Comparison of ENCODE assay signal across 8 cellular contexts in the genomic region with DNA sequence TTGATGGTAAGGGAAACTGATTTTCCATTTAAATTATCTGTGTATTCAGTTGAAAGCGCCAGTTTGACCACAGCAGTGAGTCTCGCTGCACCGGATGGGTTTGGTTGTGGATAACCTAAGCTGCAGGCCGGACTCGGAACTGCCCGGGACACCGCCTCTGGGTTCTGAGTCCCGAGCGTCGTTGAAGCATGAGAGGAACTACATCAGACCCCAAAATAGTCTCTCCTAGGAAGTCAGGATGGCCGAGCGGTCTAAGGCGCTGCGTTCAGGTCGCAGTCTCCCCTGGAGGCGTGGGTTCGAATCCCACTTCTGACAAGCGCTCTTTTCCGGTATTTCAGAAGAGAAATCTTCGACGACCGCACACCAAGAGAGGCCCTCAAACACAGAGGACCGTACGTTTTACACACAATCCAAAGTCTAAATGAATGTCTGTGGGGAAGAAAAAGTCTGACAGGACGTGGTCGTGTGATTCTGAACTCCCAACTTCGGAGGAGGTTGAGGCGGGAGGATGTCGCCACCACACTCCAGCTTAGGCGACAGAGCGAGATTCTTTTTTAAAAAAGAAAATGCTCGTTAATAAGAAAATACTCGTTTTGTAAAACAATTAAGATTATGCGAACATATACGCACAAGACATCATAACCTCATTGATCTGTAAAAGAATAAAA. TPM values are rescaled to one million over a fixed set of nuclear protein-coding genes. Genes with fewer than 3 reads are reported as not detected.
DNase-seq lines count a peak whose midpoint lies in the region; ATAC-seq and TF ChIP-seq lines count a peak whose summit lies in the region.

No MANE protein-coding gene starts in this region.

- H3K9me3 ChIP-seq in adrenal gland (replicated peaks in 1 of 3), result no peaks in the 10 kb centered on the region
- H3K9me3 ChIP-seq in heart right ventricle, result no peaks in the 10 kb centered on the region
- H3K9me3 ChIP-seq in upper lobe of right lung, result no peaks in the 10 kb centered on the region

- TF ChIP-seq CTCF in GM06990 (IDR thresholded peaks at IDR 0.05; ENCODE audit: insufficient read depth, low read length, poor library complexity, severe bottlenecking), result peak; percentile 0
- TF ChIP-seq CTCF in adrenal gland (IDR thresholded peaks at IDR 0.05), result peak in 5 of 6 experiments; percentile 39 to 81 (median 67)
- TF ChIP-seq CTCF in heart right ventricle (IDR thresholded peaks at IDR 0.05), result peak in 7 of 9 donors; percentile 10 to 47 (median 24)
- TF ChIP-seq CTCF in upper lobe of right lung (IDR thresholded peaks at IDR 0.05), result peak; percentile 42

- H3K27ac ChIP-seq in adrenal gland, result peak overlapping the region; percentile 71 to 91 (median 84)
- peak overlapping the region; percentile 51 to 95 (median 88) for H3K27ac ChIP-seq in heart right ventricle
- H3K27ac ChIP-seq in upper lobe of right lung, result peak overlapping the region; percentile 86

- WGBS in adrenal gland, 4 donors, result 0 to 1% (median 0%) methylated on average over 28 to 35 of the region's 35 CpGs
- WGBS in heart right ventricle, 2 donors, result 0% methylated on average over 35 of the region's 35 CpGs

- H3K4me3 ChIP-seq in GM06990 (replicated peaks; ENCODE audit: low read depth, low read length) (peak overlapping the region; percentile 62), adrenal gland (peak overlapping the region in 2 of 4 donors; percentile 29 to 42), heart right ventricle (peak overlapping the region; percentile 16 to 60 (median 52)), upper lobe of right lung (peak overlapping the region; percentile 52)

- intact Hi-C loops in adrenal gland (cut with DNase I) (loop anchor here (2.0 to 10.0 kb wide), 3 partner anchors 119 to 217 kb away; no protein-coding TSS in a partner anchor), heart right ventricle (cut with DNase I) (loop anchor here (1.0 to 10.0 kb wide), 15 partner anchors 53 to 237 kb away; a partner anchor contains a TSS), posterior cingulate gyrus (cut with DNase I) (loop anchor here (1.0 to 5.0 kb wide), 5 partner anchors 55 to 219 kb away; a partner anchor contains a TSS), upper lobe of right lung (cut with DNase I) (loop anchor here (2.0 kb wide), 1 partner anchor 117 kb away; no protein-coding TSS in a partner anchor)

- H3K4me1 ChIP-seq in adrenal gland (replicated peaks in 1 of 2), result peaks cover 3 to 13% of the 10 kb centered on the region in 2 donors
- peaks cover 4 to 38% (median 31%) of the 10 kb centered on the region in 9 donors for H3K4me1 ChIP-seq in heart right ventricle
- H3K4me1 ChIP-seq in upper lobe of right lung, result peaks cover 29% of the 10 kb centered on the region

- H3K36me3 ChIP-seq in GM06990 (ENCODE audit: control insufficient read depth, insufficient read depth, low read length) (no peaks in the 10 kb centered on the region), adrenal gland (replicated peaks in 1 of 2) (no peaks in the 10 kb centered on the region), heart right ventricle (no peaks in the 10 kb centered on the region), upper lobe of right lung (no peaks in the 10 kb centered on the region)

- peak; percentile 24 to 55 for TF ChIP-seq POLR2A in adrenal gland (IDR thresholded peaks at IDR 0.05)

- ATAC-seq in HG02571 (IDR thresholded peaks at IDR 0.05; ENCODE audit: unreplicated experiment), result peak; percentile 47
- peak; percentile 75 to 89 (median 84) for ATAC-seq in heart right ventricle
- peak; percentile 71 for ATAC-seq in upper lobe of right lung

- H3K27me3 ChIP-seq in GM06990 (replicated peaks; ENCODE audit: control insufficient read depth, insufficient read depth, low read length) (no peaks in the 10 kb centered on the region), adrenal gland (no peaks in the 10 kb centered on the region), heart right ventricle (no peaks in the 10 kb centered on the region), upper lobe of right lung (no peaks in the 10 kb centered on the region)

- DNase-seq in GM06990 (ENCODE audit: extremely low read depth, insufficient read length), result peak; percentile 89
- peak; percentile 83 for DNase-seq in NCI-H1092 treated with DMSO at 0.1 percent for 48 hours (lab: John Stamatoyannopoulos, UW)
- peak; percentile 83 to 90 for DNase-seq in SW 1271 (lab: John Stamatoyannopoulos, UW)
- peak; percentile 86 to 97 (median 90) for DNase-seq in adrenal gland
- peak; percentile 84 to 93 for DNase-seq in heart right ventricle
- peak; percentile 74 to 97 (median 80) for DNase-seq in posterior cingulate gyrus
- DNase-seq in upper lobe of right lung, result peak; percentile 90

RNA-seq across cellular contexts. Expression of a gene that starts 15.4 kb away (rescaled TPM):
- total RNA-seq in adrenal gland, result 1 to 10 TPM; 1.0 to 10.0 (median 2.7) TPM
- 1 to 10 TPM; 1.5 to 7.0 (median 2.7) TPM for polyA plus RNA-seq in adrenal gland
- 1 to 10 TPM; 1.7 to 4.0 (median 2.2) TPM for total RNA-seq in heart right ventricle
- polyA plus RNA-seq in heart right ventricle, result 10 to 100 TPM in 1 of 2 donors, 1 to 10 TPM in 1; 7.0 to 10.6 TPM
- total RNA-seq in upper lobe of right lung, result 104 TPM

RNA-seq across cellular contexts. Expression of a gene that starts 54.8 kb away (rescaled TPM):
- total RNA-seq in adrenal gland, result 10 to 100 TPM; 47.9 to 88.7 (median 57.9) TPM
- 100 to 1,000 TPM in 1 of 3 donors, 10 to 100 TPM in 2; 32.6 to 136 (median 35.2) TPM for polyA plus RNA-seq in adrenal gland
- total RNA-seq in heart right ventricle, result 10 to 100 TPM; 39.9 to 53.9 (median 45.9) TPM
- polyA plus RNA-seq in heart right ventricle, result 10 to 100 TPM; 33.4 to 57.9 TPM
- total RNA-seq in upper lobe of right lung, result 60.0 TPM

RNA-seq across cellular contexts. Expression of a gene that starts 58.7 kb away (rescaled TPM):
- total RNA-seq in adrenal gland (1 to 10 TPM in 1 of 8 donors, under 1 TPM in 4, not detected in 3; 0.14 to 1.0 (median 0.25) TPM), heart right ventricle (under 1 TPM in 1 of 10 donors, not detected in 9; 0.60 TPM), upper lobe of right lung (3.8 TPM)
- polyA plus RNA-seq in adrenal gland (1 to 10 TPM in 1 of 3 donors, under 1 TPM in 2; 0.03 to 2.6 (median 0.08) TPM), heart right ventricle (under 1 TPM in 1 of 2 donors, not detected in 1; 0.07 TPM)

Comparison
In these comparisons a context has a peak if more than half of its experiments do, and no peak if none do; other contexts are left out.
1. CTCF ChIP-seq: peak in every context shown above with its lines; median percentile 67 in adrenal gland; 42 in upper lobe of right lung; 24 in heart right ventricle; 0 in GM06990.